In genomic region chr1:58392083-58392482, GRCh38 we compare ENCODE assay signal across 12 cellular contexts.
DNase-seq lines count a peak whose midpoint lies in the region; ATAC-seq and TF ChIP-seq lines count a peak whose summit lies in the region.
"Had no signal": no experiment of that assay in that cellular context is flagged by ENCODE, and none has a peak within 500 bp of the region (broad histone marks: within the 10 kb centered on the region; RNA-seq: fewer than 3 reads in every experiment).

No MANE protein-coding gene starts in this region.

- H4K20me1 ChIP-seq in Karpas-422 (ENCODE audit: insufficient read depth, low read depth, low read length), result no peaks in the 10 kb centered on the region

- DNase-seq in Karpas-422, result peak; percentile 82
- no peak for DNase-seq in mucosa of descending colon
- no peak for DNase-seq in NCI-H1092 treated with DMSO at 0.1 percent for 48 hours (lab: John Stamatoyannopoulos, UW)
- no peak for DNase-seq in left lobe of liver (ENCODE audit: low spot score)
- no peak for DNase-seq in mesendoderm
- DNase-seq: activated T-cell treated with anti-CD3 and anti-CD28 coated beads, Interleukin-2, amount 50 U/mL, for 24 hours; DND-41 had no signal

- peak overlapping the region; percentile 76 for H3K27ac ChIP-seq in Karpas-422 (ENCODE audit: low read length)
- H3K27ac ChIP-seq in mesendoderm (ENCODE audit: low read depth, low read length), result no peak overlapping the region
- H3K27ac ChIP-seq: gastroesophageal sphincter, SK-N-MC had no signal

- H3K79me2 ChIP-seq in Karpas-422 (ENCODE audit: low read length), result no peaks in the 10 kb centered on the region
- no peaks in the 10 kb centered on the region for H3K79me2 ChIP-seq in mesendoderm (ENCODE audit: control insufficient read depth, insufficient read depth, low read length)

- H3K56ac ChIP-seq in mesendoderm (ENCODE audit: low read length), result no peak overlapping the region

- ATAC-seq in GM18508 (IDR thresholded peaks at IDR 0.05; ENCODE audit: insufficient read depth, unreplicated experiment) (peak; percentile 82), GM21515 (IDR thresholded peaks at IDR 0.05; ENCODE audit: unreplicated experiment) (peak; percentile 56), mucosa of descending colon (peak; percentile 17), left lobe of liver (no peak), HG02759 (IDR thresholded peaks at IDR 0.05; ENCODE audit: unreplicated experiment) (no peak)
- ATAC-seq: gastroesophageal sphincter had no signal

- H2BK15ac ChIP-seq in mesendoderm (replicated peaks; ENCODE audit: low read depth), result no peak overlapping the region

- no peak overlapping the region for H2BK120ac ChIP-seq in mesendoderm (ENCODE audit: low read depth, low read length)

- no CpG with 5 or more reads among the region's 6 CpGs for WGBS in mesendoderm (ENCODE audit: extremely low coverage, insufficient coverage, low lambda C conversion rate)

- H3K9ac ChIP-seq in Karpas-422 (ENCODE audit: low read length), result peak overlapping the region; percentile 25; the same call in 1 of the 2 replicates
- no peak overlapping the region for H3K9ac ChIP-seq in mesendoderm (ENCODE audit: low read length)

- H4K5ac ChIP-seq in mesendoderm (ENCODE audit: low read length), result no peak overlapping the region

- intact Hi-C loops in mucosa of descending colon (cut with DNase I, micrococcal nuclease), result no loop called here

- H3K4me1 ChIP-seq in Karpas-422 (ENCODE audit: low read length) (peaks cover 33% of the 10 kb centered on the region), mucosa of descending colon (ENCODE audit: low read depth) (no peaks in the 10 kb centered on the region), mesendoderm (ENCODE audit: control insufficient read depth, low read depth, low read length) (no peaks in the 10 kb centered on the region)
- H3K4me1 ChIP-seq: gastroesophageal sphincter had no signal

- H2AK5ac ChIP-seq in mesendoderm (ENCODE audit: low read length), result no peak overlapping the region

- H3K4me2 ChIP-seq in Karpas-422 (ENCODE audit: low read depth, low read length, poor library complexity, severe bottlenecking) (peak overlapping the region; percentile 61), mesendoderm (ENCODE audit: low read length) (no peak overlapping the region)

- H3K9me3 ChIP-seq in Karpas-422 (ENCODE audit: low read length) (no peaks in the 10 kb centered on the region), mucosa of descending colon (no peaks in the 10 kb centered on the region)
- H3K9me3 ChIP-seq: gastroesophageal sphincter had no signal

- no peaks in the 10 kb centered on the region for H3K27me3 ChIP-seq in Karpas-422 (ENCODE audit: low read length)
- no peaks in the 10 kb centered on the region for H3K27me3 ChIP-seq in mesendoderm (ENCODE audit: insufficient read depth, low read length, poor library complexity)
- H3K27me3 ChIP-seq: gastroesophageal sphincter had no signal

- no peaks in the 10 kb centered on the region for H3K79me1 ChIP-seq in mesendoderm (ENCODE audit: low read length)

- no peak overlapping the region for H2BK5ac ChIP-seq in mesendoderm (ENCODE audit: low read length)

- H2AFZ ChIP-seq in Karpas-422 (ENCODE audit: low read length), result peak overlapping the region; percentile 29; the same call in 1 of the 2 replicates

- H3K36me3 ChIP-seq in Karpas-422 (ENCODE audit: insufficient read depth, low read length), result no peaks in the 10 kb centered on the region
- no peaks in the 10 kb centered on the region for H3K36me3 ChIP-seq in mucosa of descending colon (ENCODE audit: low read depth)
- no peaks in the 10 kb centered on the region for H3K36me3 ChIP-seq in mesendoderm (ENCODE audit: control insufficient read depth, insufficient read depth, low read length)

- H3K23ac ChIP-seq in mesendoderm (ENCODE audit: low read length), result no peak overlapping the region

- no peak overlapping the region for H3K18ac ChIP-seq in mesendoderm (ENCODE audit: low read length)

- no peak for TF ChIP-seq CTCF in mucosa of descending colon (IDR thresholded peaks at IDR 0.05)

- H3K4me3 ChIP-seq in Karpas-422 (ENCODE audit: low read length) (peak overlapping the region; percentile 35), mucosa of descending colon (no peak overlapping the region), mesendoderm (ENCODE audit: low read length) (no peak overlapping the region)
- H3K4me3 ChIP-seq: gastroesophageal sphincter, SK-N-MC had no signal

- no peaks in the 10 kb centered on the region for H3K9me2 ChIP-seq in Karpas-422 (replicated peaks; ENCODE audit: insufficient read depth, low read length)

- H3K4ac ChIP-seq in mesendoderm (ENCODE audit: low read depth, low read length), result no peak overlapping the region

- H4K8ac ChIP-seq in mesendoderm (ENCODE audit: low read depth, low read length), result no peak overlapping the region

Comparison
In these comparisons a context has a peak if more than half of its experiments do, and no peak if none do; other contexts are left out.
1. ATAC-seq: peak in GM18508 (single experiment), GM21515 (single experiment) and mucosa of descending colon (single experiment); none in left lobe of liver (single experiment) and HG02759 (single experiment).